ENCODE assay signal across 22 cellular contexts in the genomic region with DNA sequence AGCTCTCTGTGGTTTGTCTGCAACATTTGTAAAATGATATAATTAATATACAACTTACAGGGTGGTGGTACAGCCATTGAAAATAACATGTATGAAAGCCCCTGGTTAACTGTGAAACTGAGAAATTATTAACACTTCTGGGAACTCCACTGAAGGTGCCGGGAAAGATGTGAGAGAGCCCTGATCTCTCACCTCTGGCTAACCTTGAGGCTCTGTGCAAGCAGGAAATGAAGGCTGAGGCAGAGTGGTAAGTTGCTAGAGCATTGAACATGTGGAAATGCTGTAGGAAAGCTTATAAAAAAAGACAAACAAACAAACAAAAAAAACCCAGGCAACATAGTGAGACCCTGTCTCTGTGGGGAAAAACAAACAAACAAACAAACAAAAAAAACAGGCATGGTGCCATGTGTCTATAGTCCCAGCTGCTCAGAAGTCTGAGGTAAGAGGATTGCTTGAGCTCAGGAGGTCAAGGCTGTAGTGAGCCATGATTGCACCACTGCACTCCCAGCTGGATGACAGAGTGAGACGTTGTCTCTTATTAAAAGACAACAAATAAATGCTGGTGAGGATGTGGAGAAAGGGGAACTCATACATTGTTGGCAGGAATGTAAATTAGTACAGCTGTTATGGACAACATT. TPM values are rescaled to one million over a fixed set of nuclear protein-coding genes. Genes with fewer than 3 reads are reported as not detected.
DNase-seq lines count a peak whose midpoint lies in the region; ATAC-seq and TF ChIP-seq lines count a peak whose summit lies in the region.
"Had no signal": no experiment of that assay in that cellular context is flagged by ENCODE, and none has a peak within 500 bp of the region (broad histone marks: within the 10 kb centered on the region; RNA-seq: fewer than 3 reads in every experiment).

No MANE protein-coding gene starts in this region.

- intact Hi-C loops in activated CD4-positive, alpha-beta memory T cell treated with anti-CD3 and anti-CD28 coated beads for 36 hours (cut with micrococcal nuclease): no loop called here

- TF ChIP-seq CTCF in fibroblast of villous mesenchyme (IDR thresholded peaks at IDR 0.05; ENCODE audit: insufficient read depth, low read depth, low read length): no peak

- DNase-seq in ELR (ENCODE audit: low read depth) (peak; percentile 9), amniotic epithelial cell (ENCODE audit: low read depth) (peak; percentile 62), fibroblast of villous mesenchyme (ENCODE audit: low read depth) (peak; percentile 71), H4 (ENCODE audit: low spot score) (no peak)
- DNase-seq in activated CD4-positive, alpha-beta memory T cell treated with anti-CD3 and anti-CD28 coated beads for 36 hours: no peak
- DNase-seq: activated CD4-positive, alpha-beta T cell treated with anti-CD3 and anti-CD28 coated beads for 48 hours; activated CD8-positive, alpha-beta memory T cell treated with anti-CD3 and anti-CD28 coated beads, Interleukin-2, amount 50 U/mL, for 4 hours; activated effector memory CD4-positive, alpha-beta T cell treated with Interleukin-2 at 50 U/mL for 16 hours; amniotic stem cell; H7; head of caudate nucleus; left lung; NCI-H1092 treated with DMSO at 0.1 percent for 48 hours; NCI-H510A; SHP77 had no signal

- H3K27me3 Mint-ChIP-seq in activated CD4-positive, alpha-beta memory T cell treated with anti-CD3 and anti-CD28 coated beads for 36 hours: no peaks in the 10 kb centered on the region
- H3K27me3 Mint-ChIP-seq: central memory CD8-positive, alpha-beta T cell; IgD-negative memory B cell had no signal

- peaks cover 20% of the 10 kb centered on the region for H3K36me3 Mint-ChIP-seq in activated CD4-positive, alpha-beta memory T cell treated with anti-CD3 and anti-CD28 coated beads for 36 hours

- no peak overlapping the region for H3K4me3 Mint-ChIP-seq in activated CD4-positive, alpha-beta memory T cell treated with anti-CD3 and anti-CD28 coated beads for 36 hours
- H3K4me3 Mint-ChIP-seq: central memory CD8-positive, alpha-beta T cell; IgD-negative memory B cell had no signal

- POLR2A ChIA-PET in activated CD4-positive, alpha-beta memory T cell treated with anti-CD3 and anti-CD28 coated beads for 36 hours (lab: Charles Lee): no interaction called here

- peaks cover 25% of the 10 kb centered on the region for H3K9me3 Mint-ChIP-seq in activated CD4-positive, alpha-beta memory T cell treated with anti-CD3 and anti-CD28 coated beads for 36 hours

- ATAC-seq in HG03175 (IDR thresholded peaks at IDR 0.05; ENCODE audit: unreplicated experiment) (peak; percentile 73), GM19328 (IDR thresholded peaks at IDR 0.05; ENCODE audit: unreplicated experiment) (no peak), HG02588 (IDR thresholded peaks at IDR 0.05; ENCODE audit: unreplicated experiment) (no peak)
- ATAC-seq: left lung had no signal

- H3K27ac Mint-ChIP-seq in activated CD4-positive, alpha-beta memory T cell treated with anti-CD3 and anti-CD28 coated beads for 36 hours: no peak overlapping the region
- H3K27ac Mint-ChIP-seq: IgD-negative memory B cell had no signal

- no peaks in the 10 kb centered on the region for H3K4me1 Mint-ChIP-seq in activated CD4-positive, alpha-beta memory T cell treated with anti-CD3 and anti-CD28 coated beads for 36 hours (ENCODE audit: low read depth)
- H3K4me1 Mint-ChIP-seq: central memory CD8-positive, alpha-beta T cell; IgD-negative memory B cell had no signal

- no peak overlapping the region for H3K4me3 ChIP-seq in fibroblast of villous mesenchyme (ENCODE audit: low read depth, low read length)
- H3K4me3 ChIP-seq: esophagus muscularis mucosa, left lung, suprapubic skin had no signal

- CTCF ChIA-PET in activated CD4-positive, alpha-beta memory T cell treated with anti-CD3 and anti-CD28 coated beads for 36 hours (lab: Charles Lee): no interaction called here

RNA-seq across cellular contexts. Expression of gene CATSPER3, which starts 7.5 kb away (rescaled TPM):
- under 0.01 TPM in 1 of 2 replicates, not detected in the other for total RNA-seq in fibroblast of villous mesenchyme
- total RNA-seq in H4 (2014; rRNA removed; shearing (Covaris generic)): 0.08 TPM in 1 of 2 replicates, not detected in the other
- under 1 TPM; 0.45 to 0.53 TPM for total RNA-seq in activated CD4-positive, alpha-beta memory T cell treated with anti-CD3 and anti-CD28 coated beads for 36 hours

RNA-seq across cellular contexts. Expression of gene PITX1, which starts 58.8 kb away (rescaled TPM):
- total RNA-seq in fibroblast of villous mesenchyme: 19.9 and 66.7 TPM in 2 replicates
- 27.0 and 32.6 TPM in 2 replicates for total RNA-seq in H4 (2014; rRNA removed; shearing (Covaris generic))
- total RNA-seq in activated CD4-positive, alpha-beta memory T cell treated with anti-CD3 and anti-CD28 coated beads for 36 hours: under 1 TPM; 0.14 to 0.22 TPM
- total RNA-seq: H7 had no signal

Comparison
In these comparisons a context has a peak if more than half of its experiments do, and no peak if none do; other contexts are left out.
1. DNase-seq: peak in ELR (single experiment), amniotic epithelial cell (single experiment) and fibroblast of villous mesenchyme (single experiment); none in H4 (single experiment) and activated CD4-positive, alpha-beta memory T cell treated with anti-CD3 and anti-CD28 coated beads for 36 hours (single experiment).
2. RNA of gene PITX1, which starts 58.8 kb away (total RNA-seq): 27.0 to 32.6 TPM in H4 and 19.9 to 66.7 TPM in fibroblast of villous mesenchyme; 0.14 to 0.22 TPM in activated CD4-positive, alpha-beta memory T cell treated with anti-CD3 and anti-CD28 coated beads for 36 hours; every median in the first group is over 10 times any median in the second.